ENCODE assay signal across 24 cellular contexts in the genomic region with DNA sequence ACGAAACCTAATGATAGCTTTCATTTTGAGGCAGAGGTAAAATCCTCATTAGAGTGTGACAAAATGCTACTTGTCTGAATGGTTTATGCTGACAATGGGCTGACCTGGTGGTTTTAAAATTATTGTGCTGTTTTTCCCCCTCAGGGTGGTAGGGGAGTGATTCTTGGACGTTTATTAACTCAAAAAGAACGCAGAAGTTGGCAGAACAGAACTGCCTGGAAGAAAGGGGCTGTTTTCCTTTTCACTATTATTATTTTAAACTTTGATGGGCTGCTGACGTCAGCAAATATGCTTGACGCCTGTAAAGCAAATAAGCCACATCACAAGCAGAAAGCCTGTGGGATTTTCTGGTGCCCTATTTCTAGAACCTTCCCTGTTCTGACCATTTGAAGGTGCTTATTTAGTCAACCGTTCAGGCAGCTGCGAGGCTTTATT. TPM values are rescaled to one million over a fixed set of nuclear protein-coding genes. Genes with fewer than 3 reads are reported as not detected.
DNase-seq lines count a peak whose midpoint lies in the region; ATAC-seq and TF ChIP-seq lines count a peak whose summit lies in the region.
"Had no signal": no experiment of that assay in that cellular context is flagged by ENCODE, and none has a peak within 500 bp of the region (broad histone marks: within the 10 kb centered on the region; RNA-seq: fewer than 3 reads in every experiment).

No MANE protein-coding gene starts in this region.

- H3K36me3 Mint-ChIP-seq in neural progenitor cell, result no peaks in the 10 kb centered on the region
- H3K36me3 Mint-ChIP-seq: activated naive CD8-positive, alpha-beta T cell treated with anti-CD3 and anti-CD28 coated beads for 36 hours; T-cell had no signal

- ATAC-seq in HG02759 (IDR thresholded peaks at IDR 0.05; ENCODE audit: unreplicated experiment) (peak; percentile 47), HG02763 (IDR thresholded peaks at IDR 0.05; ENCODE audit: unreplicated experiment) (no peak), HG03442 (IDR thresholded peaks at IDR 0.05; ENCODE audit: unreplicated experiment) (no peak)
- ATAC-seq: activated T-helper 17 cell treated with anti-CD3 and anti-CD28 coated beads, Interleukin-2, amount 50 U/mL, for 72 hours; lower lobe of right lung; T-cell had no signal

- CTCF ChIA-PET in mammary epithelial cell (lab: Charles Lee; ENCODE audit: low non-redundant PET), result interaction anchor here (0.6 kb wide), 1 partner anchor 44 kb away, joined by 3 read pairs; no protein-coding TSS in a partner anchor

- no peaks in the 10 kb centered on the region for H3K9me3 Mint-ChIP-seq in neural progenitor cell
- H3K9me3 Mint-ChIP-seq: activated CD4-positive, alpha-beta T cell treated with anti-CD3 and anti-CD28 coated beads, Interleukin-2, amount 10 ng/mL, durations not matched to agents 24 days and 14 days; activated naive CD8-positive, alpha-beta T cell treated with anti-CD3 and anti-CD28 coated beads for 36 hours; activated T-helper 17 cell treated with anti-CD3 and anti-CD28 coated beads, Interleukin-2, amount 50 U/mL, for 72 hours; T-cell had no signal

- DNase-seq in mammary epithelial cell (peak; percentile 10), neural progenitor cell (ENCODE audit: low spot score) (no peak), AML-193 (lab: John Stamatoyannopoulos, UW) (no peak), T-helper 1 cell (no peak)
- DNase-seq: ACHN; activated CD4-positive, alpha-beta T cell treated with anti-CD3 and anti-CD28 coated beads, Interleukin-2, amount 10 ng/mL, durations not matched to agents 24 days and 14 days; activated naive CD8-positive, alpha-beta T cell treated with anti-CD3 and anti-CD28 coated beads for 36 hours; DMS 273 treated with DMSO at 0.1 percent for 48 hours; H9; heart left ventricle; lower lobe of right lung; MM.1S; NCI-H1436 treated with DMSO at 0.1 percent for 48 hours; NCI-H2171; PC-9; stimulated activated CD4-positive, alpha-beta T cell treated with anti-CD3 and anti-CD28 coated beads, Interleukin-15, amount 100 ng/mL, for 24 hours; T-cell; uterus had no signal

- H2AFZ ChIP-seq in mammary epithelial cell (ENCODE audit: low read depth, low read length), result peak overlapping the region; percentile 69
- H2AFZ ChIP-seq in neural progenitor cell (replicated peaks), result no peak overlapping the region
- H2AFZ ChIP-seq: PC-9 had no signal

- H3K36me3 ChIP-seq in BLaER1 treated with 17β-estradiol and CSF1 and Interleukin-3, amounts not matched to agents 10 nM and 100 nM, result no peaks in the 10 kb centered on the region
- H3K36me3 ChIP-seq in mammary epithelial cell (ENCODE audit: insufficient read depth, low read length), result no peaks in the 10 kb centered on the region
- H3K36me3 ChIP-seq in neural progenitor cell, result no peaks in the 10 kb centered on the region
- H3K36me3 ChIP-seq: heart left ventricle, lower lobe of right lung, uterus had no signal

- peaks cover 48 to 73% (median 60%) of the 10 kb centered on the region in 11 experiments for H3K27me3 ChIP-seq in BLaER1 treated with 17β-estradiol and CSF1 and Interleukin-3, amounts not matched to agents 10 nM and 100 nM
- H3K27me3 ChIP-seq in mammary epithelial cell (ENCODE audit: insufficient read depth, low read length), result no peaks in the 10 kb centered on the region
- peaks cover 40% of the 10 kb centered on the region for H3K27me3 ChIP-seq in neural progenitor cell

- no peaks in the 10 kb centered on the region for H3K9me3 ChIP-seq in BLaER1 treated with 17β-estradiol and CSF1 and Interleukin-3, amounts not matched to agents 10 nM and 100 nM (replicated peaks in 1 of 11)
- H3K9me3 ChIP-seq in mammary epithelial cell (replicated peaks; ENCODE audit: insufficient read depth, low read length) (no peaks in the 10 kb centered on the region), neural progenitor cell (ENCODE audit: low read depth) (no peaks in the 10 kb centered on the region)
- H3K9me3 ChIP-seq: heart left ventricle, lower lobe of right lung, uterus had no signal

- peak overlapping the region in 3 of 10 experiments; percentile 55 to 70 (median 64); a peak in 4 of 20 replicates for H3K4me3 ChIP-seq in BLaER1 treated with 17β-estradiol and CSF1 and Interleukin-3, amounts not matched to agents 10 nM and 100 nM
- H3K4me3 ChIP-seq in mammary epithelial cell (replicated peaks in 1 of 3; ENCODE audit: insufficient read depth in 1 of 3, low read depth in 2 of 3, low read length in 3 of 3), result peak overlapping the region in 2 of 3 experiments; percentile 48 to 66
- H3K4me3 ChIP-seq in neural progenitor cell, result peak overlapping the region; percentile 54
- H3K4me3 ChIP-seq: coronary artery, PC-9, uterus had no signal

- dilution Hi-C loops in mammary epithelial cell (cut with HindIII; ENCODE audit: low sequenced_read_pairs), result no loop called here

- peaks cover 0 to 34% (median 22%) of the 10 kb centered on the region in 11 experiments; a peak in 19 of 22 replicates for H4K20me1 ChIP-seq in BLaER1 treated with 17β-estradiol and CSF1 and Interleukin-3, amounts not matched to agents 10 nM and 100 nM
- H4K20me1 ChIP-seq in mammary epithelial cell (ENCODE audit: insufficient read depth, low read length) (no peaks in the 10 kb centered on the region), neural progenitor cell (ENCODE audit: low read depth) (peaks cover 24% of the 10 kb centered on the region)

- TF ChIP-seq CTCF in mammary epithelial cell (conservative IDR thresholded peaks at IDR 0.05 in 1 of 2, IDR thresholded peaks at IDR 0.05 in 1 of 2; ENCODE audit: extremely low read depth in 1 of 2, insufficient read depth in 1 of 2, low read depth in 1 of 2, low read length in 2 of 2) (no peak), neural progenitor cell (IDR thresholded peaks at IDR 0.05) (no peak)

- H3K79me2 ChIP-seq in mammary epithelial cell (ENCODE audit: insufficient read depth, low read length) (peaks cover 45% of the 10 kb centered on the region), neural progenitor cell (ENCODE audit: low read depth) (peaks cover 7% of the 10 kb centered on the region)

- intact Hi-C loops in mammary epithelial cell (cut with micrococcal nuclease), result no loop called here

- H3K4me1 Mint-ChIP-seq in neural progenitor cell, result peaks cover 43% of the 10 kb centered on the region
- H3K4me1 Mint-ChIP-seq: activated CD4-positive, alpha-beta T cell treated with anti-CD3 and anti-CD28 coated beads, Interleukin-2, amount 10 ng/mL, durations not matched to agents 24 days and 14 days; activated T-helper 17 cell treated with anti-CD3 and anti-CD28 coated beads, Interleukin-2, amount 50 U/mL, for 72 hours had no signal

- in situ Hi-C loops in mammary epithelial cell (cut with MboI; ENCODE audit: low sequenced_read_pairs in 2 of 2), result no loop called here

- H3F3A ChIP-seq in neural progenitor cell (ENCODE audit: low read depth), result peaks cover 52% of the 10 kb centered on the region

- H3K27ac ChIP-seq in BLaER1 treated with 17β-estradiol and CSF1 and Interleukin-3, amounts not matched to agents 10 nM and 100 nM, result no peak overlapping the region; a peak in 1 of 22 replicates
- H3K27ac ChIP-seq in mammary epithelial cell (ENCODE audit: insufficient read depth, low read depth, low read length) (peak overlapping the region; percentile 36), neural progenitor cell (no peak overlapping the region)
- H3K27ac ChIP-seq: coronary artery, heart left ventricle, lower lobe of right lung, PC-9, uterus had no signal

- H3K4me3 Mint-ChIP-seq in neural progenitor cell, result no peak overlapping the region
- H3K4me3 Mint-ChIP-seq: activated CD4-positive, alpha-beta T cell treated with anti-CD3 and anti-CD28 coated beads, Interleukin-2, amount 10 ng/mL, durations not matched to agents 24 days and 14 days; activated naive CD8-positive, alpha-beta T cell treated with anti-CD3 and anti-CD28 coated beads for 36 hours; activated T-helper 17 cell treated with anti-CD3 and anti-CD28 coated beads, Interleukin-2, amount 50 U/mL, for 72 hours; T-cell had no signal

- H3K4me1 ChIP-seq in BLaER1 treated with 17β-estradiol and CSF1 and Interleukin-3, amounts not matched to agents 10 nM and 100 nM, result peaks cover 52 to 89% (median 73%) of the 10 kb centered on the region in 10 experiments
- H3K4me1 ChIP-seq in mammary epithelial cell (ENCODE audit: insufficient read depth, low read length) (peaks cover 50% of the 10 kb centered on the region), neural progenitor cell (peaks cover 54% of the 10 kb centered on the region)

- no TSS peak for BruUV-seq in mammary epithelial cell (replicated peaks; lab: Mats Ljungman, UMichigan)

- H3K27ac Mint-ChIP-seq in neural progenitor cell, result no peak overlapping the region
- H3K27ac Mint-ChIP-seq: activated CD4-positive, alpha-beta T cell treated with anti-CD3 and anti-CD28 coated beads, Interleukin-2, amount 10 ng/mL, durations not matched to agents 24 days and 14 days; activated naive CD8-positive, alpha-beta T cell treated with anti-CD3 and anti-CD28 coated beads for 36 hours; activated T-helper 17 cell treated with anti-CD3 and anti-CD28 coated beads, Interleukin-2, amount 50 U/mL, for 72 hours; H9 had no signal

- H3K27me3 Mint-ChIP-seq in neural progenitor cell (ENCODE audit: insufficient read depth, low read depth), result peaks cover 14% of the 10 kb centered on the region

- peak overlapping the region in 1 of 11 experiments; percentile 2; a peak in 1 of 22 replicates for H3K9ac ChIP-seq in BLaER1 treated with 17β-estradiol and CSF1 and Interleukin-3, amounts not matched to agents 10 nM and 100 nM
- H3K9ac ChIP-seq in mammary epithelial cell (ENCODE audit: insufficient read depth, low read length) (no peak overlapping the region), neural progenitor cell (no peak overlapping the region)

- H3K4me2 ChIP-seq in BLaER1 treated with 17β-estradiol and CSF1 and Interleukin-3, amounts not matched to agents 10 nM and 100 nM, result peak overlapping the region; percentile 50 to 99 (median 69); a peak in 21 of 22 replicates
- H3K4me2 ChIP-seq in mammary epithelial cell (ENCODE audit: insufficient read depth, low read depth, low read length) (peak overlapping the region; percentile 97), neural progenitor cell (peak overlapping the region; percentile 92)
- H3K4me2 ChIP-seq: PC-9 had no signal

- 12% methylated on average over 7 of the region's 7 CpGs for WGBS in mammary epithelial cell (ENCODE audit: low coverage, missing lambda C conversion rate)

RNA-seq across cellular contexts. Expression of a gene that starts 4.0 kb away (rescaled TPM):
- total RNA-seq in mammary epithelial cell (1 to 10 TPM; 6.0 to 7.5 TPM), neural progenitor cell (ENCODE audit: low replicate concordance) (2.9 and 3.1 TPM in 2 replicates)
- polyA plus RNA-seq in mammary epithelial cell, result 2.1 TPM
- polyA minus RNA-seq in mammary epithelial cell, result 1.9 TPM
- total RNA-seq: activated CD4-positive, alpha-beta T cell treated with anti-CD3 and anti-CD28 coated beads, Interleukin-2, amount 10 ng/mL, durations not matched to agents 24 days and 14 days; activated naive CD8-positive, alpha-beta T cell treated with anti-CD3 and anti-CD28 coated beads for 36 hours; activated T-helper 17 cell treated with anti-CD3 and anti-CD28 coated beads, Interleukin-2, amount 50 U/mL, for 72 hours; T-cell had no signal
